Comparison of ENCODE assay signal across 18 cellular contexts in genomic region chr22:49786976-49787843, GRCh38. TPM values are rescaled to one million over a fixed set of nuclear protein-coding genes. Genes with fewer than 3 reads are reported as not detected.
DNase-seq lines count a peak whose midpoint lies in the region; ATAC-seq and TF ChIP-seq lines count a peak whose summit lies in the region.
"Had no signal": no experiment of that assay in that cellular context is flagged by ENCODE, and none has a peak within 500 bp of the region (broad histone marks: within the 10 kb centered on the region; RNA-seq: fewer than 3 reads in every experiment).

No MANE protein-coding gene starts in this region.

- DNase-seq in left ventricle myocardium inferior (peak; percentile 16), Right ventricle myocardium inferior (ENCODE audit: missing footprints) (no peak), MV-4-11 (lab: John Stamatoyannopoulos, UW) (peak; percentile 53), SHP77 treated with DMSO at 0.1 percent for 48 hours (lab: John Stamatoyannopoulos, UW) (no peak)
- DNase-seq in activated naive CD8-positive, alpha-beta T cell treated with anti-CD3 and anti-CD28 coated beads, Interleukin-2, amount 10 ng/mL, durations not matched to agents 7 days and 5 days = no peak
- no peak for DNase-seq in stimulated activated effector memory CD8-positive, alpha-beta T cell treated with anti-CD3 and anti-CD28 coated beads, Interleukin-12 subunit alpha, Interleukin-12 subunit beta, amount 100 ng/mL, for 72 hours (ENCODE audit: low spot score in 2 of 2)
- DNase-seq in stimulated activated CD4-positive, alpha-beta T cell treated with anti-CD3 and anti-CD28 coated beads, Interleukin-15, amount 100 ng/mL, for 24 hours = no peak
- DNase-seq: activated naive CD4-positive, alpha-beta T cell treated with Interleukin-2 at 50 U/mL for 16 hours; activated T-cell treated with anti-CD3 and anti-CD28 coated beads, Interleukin-2, amount 50 U/mL, for 24 hours; C1 segment of cervical spinal cord; cerebellar nuclear complex; NCI-H1105; NCI-H2029 treated with DMSO at 0.1 percent for 48 hours; NCI-H2227 treated with DMSO at 0.1 percent for 48 hours; stimulated activated CD4-positive, alpha-beta T cell treated with anti-CD3 and anti-CD28 coated beads, Interleukin-4, amount 100 ng/mL, for 24 hours; stimulated activated naive CD4-positive, alpha-beta T cell treated with Interleukin-2 at 50 U/mL for 16 hours; testis had no signal

- no peaks in the 10 kb centered on the region for H3K27me3 ChIP-seq in left ventricle myocardium inferior (ENCODE audit: low read depth)
- H3K27me3 ChIP-seq: testis had no signal

- no peak for ATAC-seq in Right ventricle myocardium inferior
- ATAC-seq in activated naive CD8-positive, alpha-beta T cell treated with anti-CD3 and anti-CD28 coated beads, Interleukin-2, amount 10 ng/mL, durations not matched to agents 7 days and 5 days (ENCODE audit: low read depth) = no peak
- ATAC-seq in stimulated activated effector memory CD8-positive, alpha-beta T cell treated with anti-CD3 and anti-CD28 coated beads, Interleukin-12 subunit alpha, Interleukin-12 subunit beta, amount 100 ng/mL, for 72 hours = no peak

- H3K4me1 ChIP-seq in left ventricle myocardium inferior = peaks cover 74% of the 10 kb centered on the region

- peaks cover 17% of the 10 kb centered on the region for H3K36me3 Mint-ChIP-seq in activated naive CD8-positive, alpha-beta T cell treated with anti-CD3 and anti-CD28 coated beads, Interleukin-2, amount 10 ng/mL, durations not matched to agents 7 days and 5 days
- peaks cover 84% of the 10 kb centered on the region for H3K36me3 Mint-ChIP-seq in stimulated activated effector memory CD8-positive, alpha-beta T cell treated with anti-CD3 and anti-CD28 coated beads, Interleukin-12 subunit alpha, Interleukin-12 subunit beta, amount 100 ng/mL, for 72 hours

- POLR2A ChIA-PET in activated naive CD8-positive, alpha-beta T cell treated with anti-CD3 and anti-CD28 coated beads, Interleukin-2, amount 10 ng/mL, durations not matched to agents 7 days and 5 days (lab: Charles Lee) = no interaction called here

- no peak overlapping the region for H3K4me3 ChIP-seq in left ventricle myocardium inferior
- H3K4me3 ChIP-seq: testis had no signal

- H3K4me3 Mint-ChIP-seq in activated naive CD8-positive, alpha-beta T cell treated with anti-CD3 and anti-CD28 coated beads, Interleukin-2, amount 10 ng/mL, durations not matched to agents 7 days and 5 days = no peak overlapping the region
- H3K4me3 Mint-ChIP-seq in stimulated activated effector memory CD8-positive, alpha-beta T cell treated with anti-CD3 and anti-CD28 coated beads, Interleukin-12 subunit alpha, Interleukin-12 subunit beta, amount 100 ng/mL, for 72 hours = no peak overlapping the region
- H3K4me3 Mint-ChIP-seq: activated T-cell treated with anti-CD3 and anti-CD28 coated beads, Interleukin-2, amount 50 U/mL, for 24 hours; memory B cell had no signal

- TF ChIP-seq CTCF in left ventricle myocardium inferior (IDR thresholded peaks at IDR 0.05; ENCODE audit: borderline replicate concordance) = no peak

- peak overlapping the region; percentile 78 for H3K27ac ChIP-seq in left ventricle myocardium inferior (replicated peaks)
- H3K27ac ChIP-seq: testis had no signal

- no peaks in the 10 kb centered on the region for H3K9me3 ChIP-seq in left ventricle myocardium inferior (replicated peaks)
- H3K9me3 ChIP-seq: testis had no signal

- no peaks in the 10 kb centered on the region for H3K9me3 Mint-ChIP-seq in activated naive CD8-positive, alpha-beta T cell treated with anti-CD3 and anti-CD28 coated beads, Interleukin-2, amount 10 ng/mL, durations not matched to agents 7 days and 5 days
- H3K9me3 Mint-ChIP-seq in stimulated activated effector memory CD8-positive, alpha-beta T cell treated with anti-CD3 and anti-CD28 coated beads, Interleukin-12 subunit alpha, Interleukin-12 subunit beta, amount 100 ng/mL, for 72 hours = no peaks in the 10 kb centered on the region
- H3K9me3 Mint-ChIP-seq: activated T-cell treated with anti-CD3 and anti-CD28 coated beads, Interleukin-2, amount 50 U/mL, for 24 hours; memory B cell had no signal

- H3K27ac Mint-ChIP-seq in activated naive CD8-positive, alpha-beta T cell treated with anti-CD3 and anti-CD28 coated beads, Interleukin-2, amount 10 ng/mL, durations not matched to agents 7 days and 5 days = peak overlapping the region; percentile 60
- peak overlapping the region; percentile 26 for H3K27ac Mint-ChIP-seq in stimulated activated effector memory CD8-positive, alpha-beta T cell treated with anti-CD3 and anti-CD28 coated beads, Interleukin-12 subunit alpha, Interleukin-12 subunit beta, amount 100 ng/mL, for 72 hours

- H3K4me1 Mint-ChIP-seq in activated naive CD8-positive, alpha-beta T cell treated with anti-CD3 and anti-CD28 coated beads, Interleukin-2, amount 10 ng/mL, durations not matched to agents 7 days and 5 days = peaks cover 33% of the 10 kb centered on the region
- peaks cover 70% of the 10 kb centered on the region for H3K4me1 Mint-ChIP-seq in stimulated activated effector memory CD8-positive, alpha-beta T cell treated with anti-CD3 and anti-CD28 coated beads, Interleukin-12 subunit alpha, Interleukin-12 subunit beta, amount 100 ng/mL, for 72 hours

- peaks cover 27% of the 10 kb centered on the region for H3K36me3 ChIP-seq in left ventricle myocardium inferior

- no peaks in the 10 kb centered on the region for H3K27me3 Mint-ChIP-seq in activated naive CD8-positive, alpha-beta T cell treated with anti-CD3 and anti-CD28 coated beads, Interleukin-2, amount 10 ng/mL, durations not matched to agents 7 days and 5 days
- H3K27me3 Mint-ChIP-seq: activated T-cell treated with anti-CD3 and anti-CD28 coated beads, Interleukin-2, amount 50 U/mL, for 24 hours; memory B cell had no signal

- intact Hi-C loops in left ventricle myocardium inferior (cut with micrococcal nuclease) (no loop called here), Right ventricle myocardium inferior (cut with DNase I) (no loop called here)

RNA-seq across cellular contexts. Expression of gene BRD1, which starts 40.5 kb away (rescaled TPM):
- total RNA-seq in left ventricle myocardium inferior (14.9 TPM), Right ventricle myocardium inferior (17.5 TPM)
- 10 to 100 TPM; 56.7 to 56.9 TPM for total RNA-seq in activated naive CD8-positive, alpha-beta T cell treated with anti-CD3 and anti-CD28 coated beads, Interleukin-2, amount 10 ng/mL, durations not matched to agents 7 days and 5 days

Comparison
In these comparisons a context has a peak if more than half of its experiments do, and no peak if none do; other contexts are left out.
1. DNase-seq: peak in left ventricle myocardium inferior (single experiment) and MV-4-11 (single experiment); none in Right ventricle myocardium inferior (single experiment), activated naive CD8-positive, alpha-beta T cell treated with anti-CD3 and anti-CD28 coated beads, Interleukin-2, amount 10 ng/mL, durations not matched to agents 7 days and 5 days (single experiment), stimulated activated effector memory CD8-positive, alpha-beta T cell treated with anti-CD3 and anti-CD28 coated beads, Interleukin-12 subunit alpha, Interleukin-12 subunit beta, amount 100 ng/mL, for 72 hours (0 of 2), SHP77 treated with DMSO at 0.1 percent for 48 hours (single experiment) and stimulated activated CD4-positive, alpha-beta T cell treated with anti-CD3 and anti-CD28 coated beads, Interleukin-15, amount 100 ng/mL, for 24 hours (single experiment).